Comparison of ENCODE assay signal across 9 cellular contexts in genomic region chr16:67965668-67966548, GRCh38. TPM values are rescaled to one million over a fixed set of nuclear protein-coding genes. Genes with fewer than 3 reads are reported as not detected.
DNase-seq lines count a peak whose midpoint lies in the region; ATAC-seq and TF ChIP-seq lines count a peak whose summit lies in the region.
"Had no signal": no experiment of that assay in that cellular context is flagged by ENCODE, and none has a peak within 500 bp of the region (broad histone marks: within the 10 kb centered on the region; RNA-seq: fewer than 3 reads in every experiment).

No MANE protein-coding gene starts in this region.

- H3K79me2 ChIP-seq in GM23248 (ENCODE audit: insufficient read depth) = peaks cover 72% of the 10 kb centered on the region

- no peak overlapping the region for H3K27ac Mint-ChIP-seq in activated T-helper 2 cell treated with anti-CD3 and anti-CD28 coated beads, Interferon-gamma antibody, Interleukin-2, Interleukin-4, amounts not matched to agents 10 μg/mL and 5 μg/mL and 100 μg/mL, durations not matched to agents 14 hours and 24 hours and 36 hours
- peak overlapping the region in 1 of 2 donors; percentile 49 for H3K27ac Mint-ChIP-seq in natural killer cell treated with Interleukin-12 subunit alpha and Interleukin-12 subunit beta and Interleukin-15 and Interleukin-18, amount 100 ng/mL, for 72 hours
- H3K27ac Mint-ChIP-seq: activated naive CD8-positive, alpha-beta T cell treated with anti-CD3 and anti-CD28 coated beads, Interleukin-2, amount 50 U/mL, for 24 hours had no signal

- peak overlapping the region; percentile 98 for H3K9ac ChIP-seq in GM23248

- peaks cover 21% of the 10 kb centered on the region for H3K36me3 Mint-ChIP-seq in activated T-helper 2 cell treated with anti-CD3 and anti-CD28 coated beads, Interferon-gamma antibody, Interleukin-2, Interleukin-4, amounts not matched to agents 10 μg/mL and 5 μg/mL and 100 μg/mL, durations not matched to agents 14 hours and 24 hours and 36 hours (ENCODE audit: low read depth)
- peaks cover 6% of the 10 kb centered on the region for H3K36me3 Mint-ChIP-seq in natural killer cell treated with Interleukin-12 subunit alpha and Interleukin-12 subunit beta and Interleukin-15 and Interleukin-18, amount 100 ng/mL, for 72 hours

- 0 out of 2 replicates have a peak, but pooled peaks cover 3% of the 10 kb centered on the region for H4K20me1 ChIP-seq in GM23248 (ENCODE audit: insufficient read depth)

- no peaks in the 10 kb centered on the region for H3K27me3 Mint-ChIP-seq in activated T-helper 2 cell treated with anti-CD3 and anti-CD28 coated beads, Interferon-gamma antibody, Interleukin-2, Interleukin-4, amounts not matched to agents 10 μg/mL and 5 μg/mL and 100 μg/mL, durations not matched to agents 14 hours and 24 hours and 36 hours (ENCODE audit: low read depth)
- H3K27me3 Mint-ChIP-seq in natural killer cell treated with Interleukin-12 subunit alpha and Interleukin-12 subunit beta and Interleukin-15 and Interleukin-18, amount 100 ng/mL, for 72 hours = no peaks in the 10 kb centered on the region
- H3K27me3 Mint-ChIP-seq: activated naive CD8-positive, alpha-beta T cell treated with anti-CD3 and anti-CD28 coated beads, Interleukin-2, amount 50 U/mL, for 24 hours had no signal

- H3K27me3 ChIP-seq in GM23248 (replicated peaks; ENCODE audit: insufficient read depth) = no peaks in the 10 kb centered on the region

- in situ Hi-C loops in GM23248 (cut with MboI) = no loop called here

- no peak for TF ChIP-seq CTCF in GM10266 (IDR thresholded peaks at IDR 0.05; ENCODE audit: control insufficient read depth, insufficient read depth, low read depth, missing control alignments)

- H3K9me2 ChIP-seq in GM23248 (ENCODE audit: insufficient read depth) = no peaks in the 10 kb centered on the region

- DNase-seq in GM23248 = no peak
- no peak for DNase-seq in activated T-helper 2 cell treated with anti-CD3 and anti-CD28 coated beads, Interferon-gamma antibody, Interleukin-2, Interleukin-4, amounts not matched to agents 10 μg/mL and 5 μg/mL and 100 μg/mL, durations not matched to agents 14 hours and 24 hours and 36 hours (ENCODE audit: low spot score)
- peak; percentile 47 for DNase-seq in left ventricle myocardium superior
- no peak for DNase-seq in GM10266 (ENCODE audit: extremely low spot score)
- no peak for DNase-seq in NCI-H82 treated with DMSO at 0.1 percent for 48 hours (lab: John Stamatoyannopoulos, UW; ENCODE audit: unreplicated experiment)
- no peak for DNase-seq in natural killer cell treated with Interleukin-12 subunit alpha and Interleukin-12 subunit beta and Interleukin-15 and Interleukin-18, amount 100 ng/mL, for 72 hours (ENCODE audit: low spot score)
- no peak for DNase-seq in NCI-H82 (lab: John Stamatoyannopoulos, UW)
- DNase-seq: activated naive CD8-positive, alpha-beta T cell treated with anti-CD3 and anti-CD28 coated beads, Interleukin-2, amount 50 U/mL, for 24 hours had no signal

- ATAC-seq in left ventricle myocardium superior = peak; percentile 17
- no peak for ATAC-seq in natural killer cell treated with Interleukin-12 subunit alpha and Interleukin-12 subunit beta and Interleukin-15 and Interleukin-18, amount 100 ng/mL, for 72 hours
- ATAC-seq: activated naive CD8-positive, alpha-beta T cell treated with anti-CD3 and anti-CD28 coated beads, Interleukin-2, amount 50 U/mL, for 24 hours had no signal

- peak overlapping the region; percentile 99 for H3K4me2 ChIP-seq in GM23248 (ENCODE audit: unreplicated experiment)

- peak overlapping the region; percentile 5 for H3K4me3 Mint-ChIP-seq in activated T-helper 2 cell treated with anti-CD3 and anti-CD28 coated beads, Interferon-gamma antibody, Interleukin-2, Interleukin-4, amounts not matched to agents 10 μg/mL and 5 μg/mL and 100 μg/mL, durations not matched to agents 14 hours and 24 hours and 36 hours (ENCODE audit: low read depth)
- H3K4me3 Mint-ChIP-seq in natural killer cell treated with Interleukin-12 subunit alpha and Interleukin-12 subunit beta and Interleukin-15 and Interleukin-18, amount 100 ng/mL, for 72 hours = no peak overlapping the region

- no peaks in the 10 kb centered on the region for H3K9me3 Mint-ChIP-seq in activated T-helper 2 cell treated with anti-CD3 and anti-CD28 coated beads, Interferon-gamma antibody, Interleukin-2, Interleukin-4, amounts not matched to agents 10 μg/mL and 5 μg/mL and 100 μg/mL, durations not matched to agents 14 hours and 24 hours and 36 hours
- H3K9me3 Mint-ChIP-seq in natural killer cell treated with Interleukin-12 subunit alpha and Interleukin-12 subunit beta and Interleukin-15 and Interleukin-18, amount 100 ng/mL, for 72 hours = no peaks in the 10 kb centered on the region
- H3K9me3 Mint-ChIP-seq: activated naive CD8-positive, alpha-beta T cell treated with anti-CD3 and anti-CD28 coated beads, Interleukin-2, amount 50 U/mL, for 24 hours had no signal

- peaks cover 23% of the 10 kb centered on the region for H3K36me3 ChIP-seq in GM23248 (ENCODE audit: low read depth)

- peaks cover 27% of the 10 kb centered on the region for H3K4me1 Mint-ChIP-seq in activated T-helper 2 cell treated with anti-CD3 and anti-CD28 coated beads, Interferon-gamma antibody, Interleukin-2, Interleukin-4, amounts not matched to agents 10 μg/mL and 5 μg/mL and 100 μg/mL, durations not matched to agents 14 hours and 24 hours and 36 hours (ENCODE audit: low read depth)
- peaks cover 17 to 21% of the 10 kb centered on the region in 2 donors for H3K4me1 Mint-ChIP-seq in natural killer cell treated with Interleukin-12 subunit alpha and Interleukin-12 subunit beta and Interleukin-15 and Interleukin-18, amount 100 ng/mL, for 72 hours (ENCODE audit: low read depth in 2 of 2)

- peaks cover 18% of the 10 kb centered on the region for H3K4me1 ChIP-seq in GM23248 (ENCODE audit: insufficient read depth)

- H3F3A ChIP-seq in GM23248 (ENCODE audit: insufficient read depth) = peaks cover 8% of the 10 kb centered on the region

- no peak overlapping the region for H2AFZ ChIP-seq in GM23248

- H3K4me3 ChIP-seq in GM23248 = peak overlapping the region; percentile 94
- peak overlapping the region in 5 of 7 experiments; percentile 53 to 90 (median 77) for H3K4me3 ChIP-seq in skin epidermis

- WGBS in GM23248 (ENCODE audit: low coverage in 1 of 2, low lambda C conversion rate in 2 of 2, missing lambda C conversion rate in 2 of 2), 2 experiments = 67 to 70% methylated on average over 11 of the region's 11 CpGs

- intact Hi-C loops in activated T-helper 2 cell treated with anti-CD3 and anti-CD28 coated beads, Interferon-gamma antibody, Interleukin-2, Interleukin-4, amounts not matched to agents 10 μg/mL and 5 μg/mL and 100 μg/mL, durations not matched to agents 14 hours and 24 hours and 36 hours (cut with micrococcal nuclease) = no loop called here
- intact Hi-C loops in left ventricle myocardium superior (cut with micrococcal nuclease) = no loop called here

- peak overlapping the region; percentile 80 for H3K27ac ChIP-seq in GM23248
- peak overlapping the region in 16 of 21 experiments; percentile 4 to 97 (median 70) for H3K27ac ChIP-seq in skin epidermis

- H3K9me3 ChIP-seq in GM23248 (ENCODE audit: low read depth) = no peaks in the 10 kb centered on the region

RNA-seq across cellular contexts. Expression of gene SLC12A4, which starts 2.5 kb away (rescaled TPM):
- 93.2 and 101 TPM in 2 replicates for total RNA-seq in GM23248 (2014; rRNA removed; shearing (Covaris generic))
- 57.5 and 63.0 TPM in 2 replicates for polyA plus RNA-seq in GM23248 (2016; fragmentation: Nextera tagmentation; extraction: Ambion mirVana)
- 46.2 and 47.1 TPM in 2 replicates for total RNA-seq in activated T-helper 2 cell treated with anti-CD3 and anti-CD28 coated beads, Interferon-gamma antibody, Interleukin-2, Interleukin-4, amounts not matched to agents 10 μg/mL and 5 μg/mL and 100 μg/mL, durations not matched to agents 14 hours and 24 hours and 36 hours
- total RNA-seq in left ventricle myocardium superior = 95.5 TPM
- total RNA-seq in natural killer cell treated with Interleukin-12 subunit alpha and Interleukin-12 subunit beta and Interleukin-15 and Interleukin-18, amount 100 ng/mL, for 72 hours = 10 to 100 TPM; 32.9 to 84.4 TPM

RNA-seq across cellular contexts. Expression of gene DPEP3, which starts 14.4 kb away (rescaled TPM):
- total RNA-seq in GM23248 (2014; rRNA removed; shearing (Covaris generic)) = not detected in 2 replicates
- not detected in 2 replicates for polyA plus RNA-seq in GM23248 (2016; fragmentation: Nextera tagmentation; extraction: Ambion mirVana)
- not detected in 2 replicates for total RNA-seq in activated T-helper 2 cell treated with anti-CD3 and anti-CD28 coated beads, Interferon-gamma antibody, Interleukin-2, Interleukin-4, amounts not matched to agents 10 μg/mL and 5 μg/mL and 100 μg/mL, durations not matched to agents 14 hours and 24 hours and 36 hours
- total RNA-seq in left ventricle myocardium superior = not detected
- total RNA-seq in natural killer cell treated with Interleukin-12 subunit alpha and Interleukin-12 subunit beta and Interleukin-15 and Interleukin-18, amount 100 ng/mL, for 72 hours = not detected

RNA-seq across cellular contexts. Expression of gene LCAT, which starts 22.0 kb away (rescaled TPM):
- 15.9 and 19.1 TPM in 2 replicates for total RNA-seq in GM23248 (2014; rRNA removed; shearing (Covaris generic))
- polyA plus RNA-seq in GM23248 (2016; fragmentation: Nextera tagmentation; extraction: Ambion mirVana) = 5.3 and 5.4 TPM in 2 replicates
- 20.0 and 22.0 TPM in 2 replicates for total RNA-seq in activated T-helper 2 cell treated with anti-CD3 and anti-CD28 coated beads, Interferon-gamma antibody, Interleukin-2, Interleukin-4, amounts not matched to agents 10 μg/mL and 5 μg/mL and 100 μg/mL, durations not matched to agents 14 hours and 24 hours and 36 hours
- total RNA-seq in left ventricle myocardium superior = 21.9 TPM
- 10 to 100 TPM; 11.4 to 44.7 TPM for total RNA-seq in natural killer cell treated with Interleukin-12 subunit alpha and Interleukin-12 subunit beta and Interleukin-15 and Interleukin-18, amount 100 ng/mL, for 72 hours

RNA-seq across cellular contexts. Expression of gene PSMB10, which starts 29.3 kb away (rescaled TPM):
- total RNA-seq in GM23248 (2014; rRNA removed; shearing (Covaris generic)) = 18.9 and 24.8 TPM in 2 replicates
- 49.8 and 55.1 TPM in 2 replicates for polyA plus RNA-seq in GM23248 (2016; fragmentation: Nextera tagmentation; extraction: Ambion mirVana)
- total RNA-seq in activated T-helper 2 cell treated with anti-CD3 and anti-CD28 coated beads, Interferon-gamma antibody, Interleukin-2, Interleukin-4, amounts not matched to agents 10 μg/mL and 5 μg/mL and 100 μg/mL, durations not matched to agents 14 hours and 24 hours and 36 hours = 238 and 243 TPM in 2 replicates
- 54.1 TPM for total RNA-seq in left ventricle myocardium superior
- total RNA-seq in natural killer cell treated with Interleukin-12 subunit alpha and Interleukin-12 subunit beta and Interleukin-15 and Interleukin-18, amount 100 ng/mL, for 72 hours = 100 to 1,000 TPM; 259 to 316 TPM

RNA-seq across cellular contexts. Expression of gene DPEP2, which starts 33.4 kb away (rescaled TPM):
- total RNA-seq in GM23248 (2014; rRNA removed; shearing (Covaris generic)) = not detected in 2 replicates
- not detected in 2 replicates for polyA plus RNA-seq in GM23248 (2016; fragmentation: Nextera tagmentation; extraction: Ambion mirVana)
- total RNA-seq in activated T-helper 2 cell treated with anti-CD3 and anti-CD28 coated beads, Interferon-gamma antibody, Interleukin-2, Interleukin-4, amounts not matched to agents 10 μg/mL and 5 μg/mL and 100 μg/mL, durations not matched to agents 14 hours and 24 hours and 36 hours = 3.7 and 4.3 TPM in 2 replicates
- total RNA-seq in left ventricle myocardium superior = 2.2 TPM
- 1 to 10 TPM; 2.2 to 2.3 TPM for total RNA-seq in natural killer cell treated with Interleukin-12 subunit alpha and Interleukin-12 subunit beta and Interleukin-15 and Interleukin-18, amount 100 ng/mL, for 72 hours
